ENCODE assay signal across 6 cellular contexts in genomic region chr4:161815841-161816240, GRCh38.
"Had no signal": no experiment of that assay in that cellular context is flagged by ENCODE, and none has a peak within 500 bp of the region (broad histone marks: within the 10 kb centered on the region; RNA-seq: fewer than 3 reads in every experiment).

No MANE protein-coding gene starts in this region.

- H3K27ac Mint-ChIP-seq: HFFc6 had no signal

- H3K4me3 Mint-ChIP-seq: HFFc6 had no signal

- DNase-seq: GOT3, H7, HFFc6, IMR-90 had no signal

- ATAC-seq: HCT116, K562 had no signal
